28 cellular contexts compared by ENCODE assay signal in the genomic region with DNA sequence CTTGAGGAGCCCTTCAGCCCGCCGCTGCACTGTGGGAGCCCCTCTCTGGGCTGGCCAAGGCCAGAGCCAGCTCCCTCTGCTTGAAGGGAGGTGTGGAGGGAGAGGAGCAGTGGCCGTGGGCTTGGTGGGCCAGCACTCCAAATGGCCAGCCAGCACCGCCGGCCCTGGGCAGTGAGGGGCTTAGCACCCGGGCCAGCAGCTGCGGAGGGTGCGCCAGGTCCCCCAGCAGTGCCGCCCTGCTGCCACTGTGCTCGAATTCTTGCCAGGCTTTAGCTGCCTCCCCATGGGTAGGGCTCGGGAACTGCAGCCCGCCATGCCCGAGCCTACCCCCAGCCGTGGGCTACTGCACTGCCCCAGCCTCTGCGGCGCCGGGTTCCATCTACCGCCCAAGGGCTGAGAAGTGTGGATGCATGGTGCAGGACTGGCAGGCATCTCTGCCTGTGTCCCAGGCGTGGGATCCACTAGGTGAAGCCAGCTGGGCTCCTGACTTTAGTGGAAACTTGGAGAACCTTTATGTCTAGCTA.
"Had no signal": no experiment of that assay in that cellular context is flagged by ENCODE, and none has a peak within 500 bp of the region (broad histone marks: within the 10 kb centered on the region; RNA-seq: fewer than 3 reads in every experiment).

No MANE protein-coding gene starts in this region.

- H3K4me1 Mint-ChIP-seq: naive thymus-derived CD4-positive, alpha-beta T cell; natural killer cell; nephron; neural progenitor cell; stimulated activated effector memory CD8-positive, alpha-beta T cell treated with anti-CD3 and anti-CD28 coated beads, Interleukin-12 subunit alpha, Interleukin-12 subunit beta, amount 100 ng/mL, for 72 hours; stimulated activated naive CD8-positive, alpha-beta T cell treated with anti-CD3 and anti-CD28 coated beads, Interleukin-15, amount 100 ng/mL, for 72 hours had no signal

- H3K4me2 ChIP-seq: neural progenitor cell had no signal

- H3K4me1 ChIP-seq: neural progenitor cell, parathyroid adenoma, psoas muscle, right lobe of liver, sigmoid colon, suprapubic skin, testis, tibial artery, transverse colon, upper lobe of right lung, uterus had no signal

- H3K9me3 Mint-ChIP-seq: nephron, neural progenitor cell had no signal

- H3K9ac ChIP-seq: neural progenitor cell, parathyroid adenoma had no signal

- H3K27me3 Mint-ChIP-seq: naive thymus-derived CD4-positive, alpha-beta T cell; progenitor cell of endocrine pancreas; stimulated activated naive CD8-positive, alpha-beta T cell treated with anti-CD3 and anti-CD28 coated beads, Interleukin-15, amount 100 ng/mL, for 72 hours had no signal

- H3K36me3 ChIP-seq: neural progenitor cell, ovary, right lobe of liver, sigmoid colon, suprapubic skin, tibial artery, transverse colon, upper lobe of right lung, uterus had no signal

- H3K27me3 ChIP-seq: neural progenitor cell, ovary, right lobe of liver, sigmoid colon, suprapubic skin, testis, tibial artery, transverse colon, upper lobe of right lung, uterus had no signal

- H3K36me3 Mint-ChIP-seq: natural killer cell; neural progenitor cell; stimulated activated effector memory CD8-positive, alpha-beta T cell treated with anti-CD3 and anti-CD28 coated beads, Interleukin-12 subunit alpha, Interleukin-12 subunit beta, amount 100 ng/mL, for 72 hours had no signal

- H3K4me3 ChIP-seq: neural progenitor cell, ovary, psoas muscle, right lobe of liver, sigmoid colon, suprapubic skin, tibial artery, transverse colon, upper lobe of right lung, uterus had no signal

- H3K27ac ChIP-seq: neural progenitor cell, ovary, parathyroid adenoma, psoas muscle, right lobe of liver, sigmoid colon, suprapubic skin, testis, tibial artery, transverse colon, upper lobe of right lung, uterus had no signal

- DNase-seq: naive thymus-derived CD4-positive, alpha-beta T cell; natural killer cell; occipital lobe; ovary; right cardiac atrium; sigmoid colon; small intestine; stimulated activated CD4-positive, alpha-beta T cell treated with anti-CD3 and anti-CD28 coated beads, Interleukin-15, amount 100 ng/mL, for 24 hours; stimulated activated CD4-positive, alpha-beta T cell treated with anti-CD3 and anti-CD28 coated beads, Interleukin-2, amount 100 ng/mL, for 24 hours; stimulated activated CD4-positive, alpha-beta T cell treated with anti-CD3 and anti-CD28 coated beads, Interleukin-2, amount 100 ng/mL, for 48 hours; stimulated activated CD4-positive, alpha-beta T cell treated with anti-CD3 and anti-CD28 coated beads, Interleukin-4, amount 100 ng/mL, for 24 hours; stimulated activated naive CD4-positive, alpha-beta T cell; stimulated activated naive CD8-positive, alpha-beta T cell treated with anti-CD3 and anti-CD28 coated beads, Interleukin-15, amount 100 ng/mL, for 72 hours; stimulated activated naive CD8-positive, alpha-beta T cell treated with anti-CD3 and anti-CD28 coated beads, Interleukin-15, Interleukin-2, amounts not matched to agents 100 U/mL and 50 U/mL, for 24 hours; substantia nigra; tibial artery; transverse colon; upper lobe of right lung; uterus had no signal

- ATAC-seq: naive thymus-derived CD4-positive, alpha-beta T cell; natural killer cell; psoas muscle; right cardiac atrium; right lobe of liver; stimulated activated effector memory CD8-positive, alpha-beta T cell treated with anti-CD3 and anti-CD28 coated beads, Interleukin-12 subunit alpha, Interleukin-12 subunit beta, amount 100 ng/mL, for 72 hours; stimulated activated naive CD8-positive, alpha-beta T cell treated with anti-CD3 and anti-CD28 coated beads, Interleukin-15, amount 100 ng/mL, for 72 hours; stimulated activated naive CD8-positive, alpha-beta T cell treated with anti-CD3 and anti-CD28 coated beads, Interleukin-15, Interleukin-2, amounts not matched to agents 100 U/mL and 50 U/mL, for 24 hours; upper lobe of right lung had no signal

- H3K4me3 Mint-ChIP-seq: naive thymus-derived CD4-positive, alpha-beta T cell; natural killer cell; nephron; neural progenitor cell; stimulated activated effector memory CD8-positive, alpha-beta T cell treated with anti-CD3 and anti-CD28 coated beads, Interleukin-12 subunit alpha, Interleukin-12 subunit beta, amount 100 ng/mL, for 72 hours; stimulated activated naive CD8-positive, alpha-beta T cell treated with anti-CD3 and anti-CD28 coated beads, Interleukin-15, amount 100 ng/mL, for 72 hours had no signal

- H3K9me3 ChIP-seq: ovary, psoas muscle, right lobe of liver, sigmoid colon, testis, transverse colon, upper lobe of right lung, uterus had no signal

- H3K79me2 ChIP-seq: parathyroid adenoma had no signal

- H2AFZ ChIP-seq: neural progenitor cell, parathyroid adenoma had no signal

- H3K27ac Mint-ChIP-seq: naive thymus-derived CD4-positive, alpha-beta T cell; natural killer cell; nephron; neural progenitor cell; progenitor cell of endocrine pancreas; stimulated activated effector memory CD8-positive, alpha-beta T cell treated with anti-CD3 and anti-CD28 coated beads, Interleukin-12 subunit alpha, Interleukin-12 subunit beta, amount 100 ng/mL, for 72 hours; stimulated activated naive CD8-positive, alpha-beta T cell treated with anti-CD3 and anti-CD28 coated beads, Interleukin-15, amount 100 ng/mL, for 72 hours had no signal
